9 cellular contexts compared by ENCODE assay signal in genomic region chr4:76689079-76689817, GRCh38.
DNase-seq lines count a peak whose midpoint lies in the region; FAIRE-seq and TF ChIP-seq lines count a peak whose summit lies in the region.
"Had no signal": no experiment of that assay in that cellular context is flagged by ENCODE, and none has a peak within 500 bp of the region (broad histone marks: within the 10 kb centered on the region; RNA-seq: fewer than 3 reads in every experiment).

No MANE protein-coding gene starts in this region.

- TF ChIP-seq CTCF in astrocyte of the cerebellum (IDR thresholded peaks at IDR 0.05; ENCODE audit: low read depth, low read length, missing control alignments) = no peak

- H3K36me3 ChIP-seq in iPS-15b (ENCODE audit: control insufficient read depth, insufficient read depth, low read length) (no peaks in the 10 kb centered on the region), skeletal muscle tissue (ENCODE audit: control insufficient read depth in 3 of 3, insufficient read depth in 3 of 3, low read length in 3 of 3) (no peaks in the 10 kb centered on the region)

- peaks cover 19% of the 10 kb centered on the region for H3K4me1 ChIP-seq in iPS-15b (ENCODE audit: control insufficient read depth, insufficient read depth, low read length)
- H3K4me1 ChIP-seq in skeletal muscle tissue (ENCODE audit: control insufficient read depth in 3 of 3, insufficient read depth in 3 of 3, low read length in 3 of 3) = peaks cover 5 to 8% (median 5%) of the 10 kb centered on the region in 3 donors

- peaks cover 16% of the 10 kb centered on the region for H3K27me3 ChIP-seq in iPS-15b (ENCODE audit: control insufficient read depth, insufficient read depth, low read length)
- peaks cover 13 to 39% (median 20%) of the 10 kb centered on the region in 3 donors for H3K27me3 ChIP-seq in skeletal muscle tissue (ENCODE audit: control insufficient read depth in 3 of 3, insufficient read depth in 3 of 3, low read length in 3 of 3)

- H3K9ac ChIP-seq in iPS-15b (ENCODE audit: low read depth, low read length) = peak overlapping the region; percentile 32
- peak overlapping the region; percentile 33 to 60 (median 55) for H3K9ac ChIP-seq in skeletal muscle tissue (ENCODE audit: low read depth in 1 of 3, low read length in 3 of 3)

- H3K4me3 ChIP-seq in astrocyte of the cerebellum (ENCODE audit: low read depth, low read length) = peak overlapping the region; percentile 58
- H3K4me3 ChIP-seq in iPS-15b (ENCODE audit: low read depth, low read length) = peak overlapping the region; percentile 71
- H3K4me3 ChIP-seq in skeletal muscle tissue (ENCODE audit: low read length in 3 of 3) = peak overlapping the region; percentile 35 to 61 (median 52)

- TF ChIP-seq POLR2A in H54 (IDR thresholded peaks at IDR 0.05; ENCODE audit: low read depth, low read length) = no peak

- FAIRE-seq in H54 (lab: Jason Lieb, UNC) = no peak
- FAIRE-seq: TTC549 had no signal

- DNase-seq in EL (peak; percentile 53), H54 (ENCODE audit: insufficient read length, low spot score) (peak; percentile 15), NCI-H345 treated with DMSO at 0.1 percent for 48 hours (lab: John Stamatoyannopoulos, UW; ENCODE audit: unreplicated experiment) (peak; percentile 17), astrocyte of the cerebellum (ENCODE audit: low read depth) (no peak), NOMO-1 treated with dmso at 0.1 percent for 144 hours (lab: John Stamatoyannopoulos, UW; ENCODE audit: unreplicated experiment) (no peak), superior temporal gyrus (ENCODE audit: extremely low spot score) (no peak)

- no peaks in the 10 kb centered on the region for H3K9me3 ChIP-seq in iPS-15b (ENCODE audit: control insufficient read depth, insufficient read depth, low read length)
- no peaks in the 10 kb centered on the region for H3K9me3 ChIP-seq in skeletal muscle tissue (ENCODE audit: control insufficient read depth in 3 of 3, low read length in 3 of 3)

- no peak overlapping the region for H3K27ac ChIP-seq in skeletal muscle tissue (ENCODE audit: low read depth, low read length)

- in situ Hi-C loops in astrocyte of the cerebellum (cut with HindIII; ENCODE audit: low sequenced_read_pairs) = no loop called here

Comparison
In these comparisons a context has a peak if more than half of its experiments do, and no peak if none do; other contexts are left out.
1. DNase-seq: peak in EL (single experiment), H54 (single experiment) and NCI-H345 treated with DMSO at 0.1 percent for 48 hours (single experiment); none in astrocyte of the cerebellum (single experiment), NOMO-1 treated with dmso at 0.1 percent for 144 hours (single experiment) and superior temporal gyrus (single experiment).
2. Peak in every context shown above with its lines, with median percentiles within 50 percentile points of each other: H3K4me3 ChIP-seq.